ENCODE assay signal across 1 cellular context in genomic region chr17:20095366-20096080, GRCh38.
A peak's percentile ranks its signal among the peaks of the same experiment; 100 is the strongest.
TF ChIP-seq lines count a peak whose summit lies in the region.

No MANE protein-coding gene starts in this region.

TF ChIP-seq in HEK293, 187 proteins besides CTCF, POLR2A, EP300 and RAD21 (continued from another document):
- TF ChIP-seq ZNF121 (tag by site-specific recombination; IDR thresholded peaks at IDR 0.05) (peak; percentile 40; the same call in 1 of the 2 replicates), GLI2 (tag by site-specific recombination; IDR thresholded peaks at IDR 0.05; ENCODE audit: borderline replicate concordance, low read depth) (no peak), ZBTB17 (tag by site-specific recombination; IDR thresholded peaks at IDR 0.05) (peak; percentile 45), ZNF600 (tag by site-specific recombination; IDR thresholded peaks at IDR 0.05) (peak; percentile 91), ZBTB21 (tag by site-specific recombination; IDR thresholded peaks at IDR 0.05) (no peak), ZNF658 (tag by site-specific recombination; IDR thresholded peaks at IDR 0.05) (no peak), ZBTB26 (tag by site-specific recombination; optimal IDR thresholded peaks at IDR 0.05) (peak; percentile 6), ZIC2 (tag by site-specific recombination; IDR thresholded peaks at IDR 0.05) (peak; percentile 30; the same call in 1 of the 2 replicates), ZNF23 (tag by site-specific recombination; IDR thresholded peaks at IDR 0.05; ENCODE audit: borderline replicate concordance) (no peak), SCRT1 (tag by site-specific recombination; IDR thresholded peaks at IDR 0.05; ENCODE audit: borderline replicate concordance) (no peak)
- TF ChIP-seq, protein P1, sequence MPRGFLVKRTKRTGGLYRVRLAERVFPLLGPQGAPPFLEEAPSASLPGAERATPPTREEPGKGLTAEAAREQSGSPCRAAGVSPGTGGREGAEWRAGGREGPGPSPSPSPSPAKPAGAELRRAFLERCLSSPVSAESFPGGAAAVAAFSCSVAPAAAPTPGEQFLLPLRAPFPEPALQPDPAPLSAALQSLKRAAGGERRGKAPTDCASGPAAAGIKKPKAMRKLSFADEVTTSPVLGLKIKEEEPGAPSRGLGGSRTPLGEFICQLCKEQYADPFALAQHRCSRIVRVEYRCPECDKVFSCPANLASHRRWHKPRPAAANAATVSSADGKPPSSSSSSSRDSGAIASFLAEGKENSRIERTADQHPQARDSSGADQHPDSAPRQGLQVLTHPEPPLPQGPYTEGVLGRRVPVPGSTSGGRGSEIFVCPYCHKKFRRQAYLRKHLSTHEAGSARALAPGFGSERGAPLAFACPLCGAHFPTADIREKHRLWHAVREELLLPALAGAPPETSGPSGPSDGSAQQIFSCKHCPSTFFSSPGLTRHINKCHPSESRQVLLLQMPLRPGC (tag by site-specific recombination; IDR thresholded peaks at IDR 0.05) = 0 out of 2 replicates have a peak, but pooled peaks have one; percentile 63
- TF ChIP-seq, protein P2, sequence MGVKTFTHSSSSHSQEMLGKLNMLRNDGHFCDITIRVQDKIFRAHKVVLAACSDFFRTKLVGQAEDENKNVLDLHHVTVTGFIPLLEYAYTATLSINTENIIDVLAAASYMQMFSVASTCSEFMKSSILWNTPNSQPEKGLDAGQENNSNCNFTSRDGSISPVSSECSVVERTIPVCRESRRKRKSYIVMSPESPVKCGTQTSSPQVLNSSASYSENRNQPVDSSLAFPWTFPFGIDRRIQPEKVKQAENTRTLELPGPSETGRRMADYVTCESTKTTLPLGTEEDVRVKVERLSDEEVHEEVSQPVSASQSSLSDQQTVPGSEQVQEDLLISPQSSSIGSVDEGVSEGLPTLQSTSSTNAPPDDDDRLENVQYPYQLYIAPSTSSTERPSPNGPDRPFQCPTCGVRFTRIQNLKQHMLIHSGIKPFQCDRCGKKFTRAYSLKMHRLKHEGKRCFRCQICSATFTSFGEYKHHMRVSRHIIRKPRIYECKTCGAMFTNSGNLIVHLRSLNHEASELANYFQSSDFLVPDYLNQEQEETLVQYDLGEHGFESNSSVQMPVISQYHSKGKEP (tag by site-specific recombination; IDR thresholded peaks at IDR 0.05) = 0 out of 2 replicates have a peak, but pooled peaks have one; percentile 59
